Comparison of ENCODE assay signal across 7 cellular contexts in genomic region chr2:61795408-61795807, GRCh38.
"Had no signal": no experiment of that assay in that cellular context is flagged by ENCODE, and none has a peak within 500 bp of the region (broad histone marks: within the 10 kb centered on the region; RNA-seq: fewer than 3 reads in every experiment).

No MANE protein-coding gene starts in this region.

- ATAC-seq: K562 had no signal

- H3K27ac Mint-ChIP-seq: IgD-negative memory B cell had no signal

- FAIRE-seq: HTR-8/SVneo, K562 had no signal

- H3K27ac ChIP-seq: HL-60 had no signal

- H3K36me3 Mint-ChIP-seq: IgD-negative memory B cell had no signal

- H3K4me3 ChIP-seq: K562 had no signal

- DNase-seq: IMR-90, KBM-7, KG1 had no signal
